Comparison of ENCODE assay signal across 23 cellular contexts in genomic region chr17:74270333-74270732, GRCh38. TPM values are rescaled to one million over a fixed set of nuclear protein-coding genes. Genes with fewer than 3 reads are reported as not detected.
DNase-seq lines count a peak whose midpoint lies in the region; ATAC-seq and TF ChIP-seq lines count a peak whose summit lies in the region.
"Had no signal": no experiment of that assay in that cellular context is flagged by ENCODE, and none has a peak within 500 bp of the region (broad histone marks: within the 10 kb centered on the region; RNA-seq: fewer than 3 reads in every experiment).

No MANE protein-coding gene starts in this region.

- H3K9me3 Mint-ChIP-seq in activated CD4-positive, alpha-beta memory T cell treated with anti-CD3 and anti-CD28 coated beads for 36 hours, result no peaks in the 10 kb centered on the region
- no peaks in the 10 kb centered on the region for H3K9me3 Mint-ChIP-seq in activated CD4-positive, alpha-beta memory T cell treated with anti-CD3 and anti-CD28 coated beads, Interleukin-2, amount 10 ng/mL, durations not matched to agents 7 days and 5 days

- no peaks in the 10 kb centered on the region for H3K9me3 ChIP-seq in T-helper 17 cell (ENCODE audit: control insufficient read depth, low read length, poor library complexity, severe bottlenecking)
- H3K9me3 ChIP-seq: Peyer's patch had no signal

- no peak for DNase-seq in activated CD4-positive, alpha-beta memory T cell treated with anti-CD3 and anti-CD28 coated beads for 36 hours
- no peak for DNase-seq in activated CD4-positive, alpha-beta memory T cell treated with anti-CD3 and anti-CD28 coated beads, Interleukin-2, amount 10 ng/mL, durations not matched to agents 7 days and 5 days
- no peak for DNase-seq in T-helper 17 cell
- peak; percentile 25 to 36 for DNase-seq in erythroblast (lab: John Stamatoyannopoulos, UW)
- peak; percentile 57 for DNase-seq in superior temporal gyrus (ENCODE audit: extremely low spot score)
- DNase-seq in hepatic stellate cell (ENCODE audit: low spot score), result no peak
- DNase-seq in HuH-7 (ENCODE audit: low spot score), result no peak
- DNase-seq: AML-193, GDM1, GOT3, IMR-90, MV-4-11, NCI-H1105 treated with DMSO at 0.1 percent for 48 hours, NCI-H2081 treated with DMSO at 0.1 percent for 48 hours, NCI-H774, Peyer's patch had no signal

- POLR2A ChIA-PET in activated CD4-positive, alpha-beta memory T cell treated with anti-CD3 and anti-CD28 coated beads for 36 hours (lab: Charles Lee), result no interaction called here
- POLR2A ChIA-PET in activated CD4-positive, alpha-beta memory T cell treated with anti-CD3 and anti-CD28 coated beads, Interleukin-2, amount 10 ng/mL, durations not matched to agents 7 days and 5 days (lab: Charles Lee), result interaction anchor here (1.3 kb wide), 1 partner anchor 11 kb away, joined by 3 read pairs; no protein-coding TSS in a partner anchor

- CTCF ChIA-PET in activated CD4-positive, alpha-beta memory T cell treated with anti-CD3 and anti-CD28 coated beads for 36 hours (lab: Charles Lee), result no interaction called here
- CTCF ChIA-PET in activated CD4-positive, alpha-beta memory T cell treated with anti-CD3 and anti-CD28 coated beads, Interleukin-2, amount 10 ng/mL, durations not matched to agents 7 days and 5 days (lab: Charles Lee), result interaction anchor here (1.8 kb wide), 1 partner anchor 26 kb away, joined by 7 read pairs; no protein-coding TSS in a partner anchor

- no peak for ATAC-seq in T-helper 17 cell
- no peak for ATAC-seq in GM21390 (IDR thresholded peaks at IDR 0.05; ENCODE audit: unreplicated experiment)
- ATAC-seq: SK-N-SH treated with all-trans-retinoic acid at 6 μM for 48 hours had no signal

- no peak for TF ChIP-seq POLR2A in erythroblast (IDR thresholded peaks at IDR 0.05; ENCODE audit: low read length)

- H3K27me3 Mint-ChIP-seq in activated CD4-positive, alpha-beta memory T cell treated with anti-CD3 and anti-CD28 coated beads for 36 hours, result peaks cover 2% of the 10 kb centered on the region
- peaks cover 4% of the 10 kb centered on the region for H3K27me3 Mint-ChIP-seq in activated CD4-positive, alpha-beta memory T cell treated with anti-CD3 and anti-CD28 coated beads, Interleukin-2, amount 10 ng/mL, durations not matched to agents 7 days and 5 days
- peaks cover 7% of the 10 kb centered on the region for H3K27me3 Mint-ChIP-seq in T-helper 17 cell

- H3K36me3 Mint-ChIP-seq in activated CD4-positive, alpha-beta memory T cell treated with anti-CD3 and anti-CD28 coated beads for 36 hours, result no peaks in the 10 kb centered on the region
- H3K36me3 Mint-ChIP-seq in activated CD4-positive, alpha-beta memory T cell treated with anti-CD3 and anti-CD28 coated beads, Interleukin-2, amount 10 ng/mL, durations not matched to agents 7 days and 5 days (ENCODE audit: low read depth), result no peaks in the 10 kb centered on the region
- no peaks in the 10 kb centered on the region for H3K36me3 Mint-ChIP-seq in T-helper 17 cell (ENCODE audit: low read depth)

- intact Hi-C loops in activated CD4-positive, alpha-beta memory T cell treated with anti-CD3 and anti-CD28 coated beads for 36 hours (cut with micrococcal nuclease), result no loop called here

- peak overlapping the region; percentile 49 for H3K27ac Mint-ChIP-seq in activated CD4-positive, alpha-beta memory T cell treated with anti-CD3 and anti-CD28 coated beads for 36 hours
- H3K27ac Mint-ChIP-seq in activated CD4-positive, alpha-beta memory T cell treated with anti-CD3 and anti-CD28 coated beads, Interleukin-2, amount 10 ng/mL, durations not matched to agents 7 days and 5 days, result no peak overlapping the region
- H3K27ac Mint-ChIP-seq in T-helper 17 cell, result peak overlapping the region; percentile 9

- H3K4me3 Mint-ChIP-seq in activated CD4-positive, alpha-beta memory T cell treated with anti-CD3 and anti-CD28 coated beads for 36 hours, result no peak overlapping the region
- no peak overlapping the region for H3K4me3 Mint-ChIP-seq in activated CD4-positive, alpha-beta memory T cell treated with anti-CD3 and anti-CD28 coated beads, Interleukin-2, amount 10 ng/mL, durations not matched to agents 7 days and 5 days
- H3K4me3 Mint-ChIP-seq in T-helper 17 cell, result no peak overlapping the region

- H3K4me1 Mint-ChIP-seq in activated CD4-positive, alpha-beta memory T cell treated with anti-CD3 and anti-CD28 coated beads for 36 hours (ENCODE audit: low read depth), result peaks cover 23% of the 10 kb centered on the region
- peaks cover 28% of the 10 kb centered on the region for H3K4me1 Mint-ChIP-seq in activated CD4-positive, alpha-beta memory T cell treated with anti-CD3 and anti-CD28 coated beads, Interleukin-2, amount 10 ng/mL, durations not matched to agents 7 days and 5 days
- H3K4me1 Mint-ChIP-seq in T-helper 17 cell, result peaks cover 30% of the 10 kb centered on the region

RNA-seq across cellular contexts. Expression of gene DNAI2, which starts 3.7 kb away (rescaled TPM):
- 1 to 10 TPM; 1.6 to 1.7 TPM for total RNA-seq in activated CD4-positive, alpha-beta memory T cell treated with anti-CD3 and anti-CD28 coated beads for 36 hours
- 1 to 10 TPM; 2.5 to 3.1 TPM for total RNA-seq in activated CD4-positive, alpha-beta memory T cell treated with anti-CD3 and anti-CD28 coated beads, Interleukin-2, amount 10 ng/mL, durations not matched to agents 7 days and 5 days
- 1 to 10 TPM; 4.1 to 4.2 TPM for total RNA-seq in T-helper 17 cell
- total RNA-seq: A172, HT1080, IMR-90, M059J, NCI-H460, OCI-LY7, Peyer's patch had no signal

RNA-seq across cellular contexts. Expression of gene KIF19, which starts 55.7 kb away (rescaled TPM):
- under 1 TPM; 0.51 to 0.59 TPM for total RNA-seq in activated CD4-positive, alpha-beta memory T cell treated with anti-CD3 and anti-CD28 coated beads for 36 hours
- 1 to 10 TPM; 3.5 to 3.8 TPM for total RNA-seq in activated CD4-positive, alpha-beta memory T cell treated with anti-CD3 and anti-CD28 coated beads, Interleukin-2, amount 10 ng/mL, durations not matched to agents 7 days and 5 days
- total RNA-seq in T-helper 17 cell, result 1 to 10 TPM; 2.3 to 2.8 TPM
- total RNA-seq: A172, HT1080, IMR-90, M059J, NCI-H460, OCI-LY7 had no signal

RNA-seq across cellular contexts. Expression of gene TTYH2, which starts 57.0 kb away (rescaled TPM):
- 1 to 10 TPM; 7.6 to 7.9 TPM for total RNA-seq in activated CD4-positive, alpha-beta memory T cell treated with anti-CD3 and anti-CD28 coated beads for 36 hours
- 10 to 100 TPM; 23.8 to 25.6 TPM for total RNA-seq in activated CD4-positive, alpha-beta memory T cell treated with anti-CD3 and anti-CD28 coated beads, Interleukin-2, amount 10 ng/mL, durations not matched to agents 7 days and 5 days
- 10 to 100 TPM; 19.8 to 23.2 TPM for total RNA-seq in T-helper 17 cell

Comparison
In these comparisons a context has a peak if more than half of its experiments do, and no peak if none do; other contexts are left out.
1. DNase-seq: peak in erythroblast (2 of 2) and superior temporal gyrus (single experiment); none in activated CD4-positive, alpha-beta memory T cell treated with anti-CD3 and anti-CD28 coated beads for 36 hours (single experiment), activated CD4-positive, alpha-beta memory T cell treated with anti-CD3 and anti-CD28 coated beads, Interleukin-2, amount 10 ng/mL, durations not matched to agents 7 days and 5 days (single experiment), T-helper 17 cell (0 of 3), hepatic stellate cell (single experiment) and HuH-7 (single experiment).